Comparison of ENCODE assay signal across 28 cellular contexts in the genomic region with DNA sequence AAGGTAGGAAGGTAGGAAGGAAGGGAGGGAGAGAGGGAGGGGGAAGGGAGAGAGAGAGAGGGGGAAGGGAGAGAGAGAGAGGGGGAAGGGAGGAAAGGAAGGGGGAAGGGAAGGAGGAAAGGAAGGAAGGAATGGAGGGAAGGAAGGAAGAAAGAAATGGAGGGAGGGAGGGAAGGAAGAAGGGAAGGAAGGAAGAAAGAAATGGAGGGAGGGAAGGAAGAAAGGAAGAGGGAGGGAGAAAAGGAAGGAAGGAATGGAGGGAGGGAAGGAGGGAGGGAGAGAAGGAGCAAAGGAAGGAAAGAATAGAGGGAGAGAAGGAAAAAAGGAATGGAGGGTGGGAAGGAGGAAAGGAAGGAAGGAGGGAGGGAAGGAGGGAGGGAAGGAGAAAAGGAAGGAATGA.
"Had no signal": no experiment of that assay in that cellular context is flagged by ENCODE, and none has a peak within 500 bp of the region (broad histone marks: within the 10 kb centered on the region; RNA-seq: fewer than 3 reads in every experiment).

No MANE protein-coding gene starts in this region.

- H3K27me3 Mint-ChIP-seq: dendritic cell treated with granulocyte-macrophage colony-stimulating factor and Interleukin-4, amounts not matched to agents 40 ng/mL and 50 ng/mL, for 4 days; naive B cell had no signal

- H3K36me3 ChIP-seq: colonic mucosa, esophagus squamous epithelium, gastrocnemius medialis, heart right ventricle, left lung, lower lobe of right lung had no signal

- H3K27ac Mint-ChIP-seq: dendritic cell treated with granulocyte-macrophage colony-stimulating factor and Interleukin-4, amounts not matched to agents 40 ng/mL and 50 ng/mL, for 4 days; effector memory CD8-positive, alpha-beta T cell; endodermal cell; mesothelial cell of epicardium; naive B cell had no signal

- FAIRE-seq: endometrium, islet of Langerhans, keratinocyte had no signal

- ATAC-seq: effector memory CD8-positive, alpha-beta T cell; esophagus mucosa; gastrocnemius medialis; heart right ventricle; left cardiac atrium; left lung; left ventricle myocardium superior; lower lobe of right lung; mucosa of descending colon had no signal

- H3K4me3 Mint-ChIP-seq: dendritic cell treated with granulocyte-macrophage colony-stimulating factor and Interleukin-4, amounts not matched to agents 40 ng/mL and 50 ng/mL, for 4 days; effector memory CD8-positive, alpha-beta T cell; endodermal cell; mesothelial cell of epicardium; naive B cell had no signal

- H3K9me3 ChIP-seq: colonic mucosa, esophagus squamous epithelium, gastrocnemius medialis, lower lobe of right lung, mucosa of descending colon had no signal

- H3K27ac ChIP-seq: colonic mucosa, epithelial cell of prostate, esophagus squamous epithelium, gastrocnemius medialis, heart right ventricle, left lung, lower lobe of right lung had no signal

- H3K27me3 ChIP-seq: colonic mucosa, esophagus squamous epithelium, gastrocnemius medialis, left lung had no signal

- DNase-seq: colonic mucosa; cortex of kidney; effector CD8-positive, alpha-beta T cell; effector memory CD8-positive, alpha-beta T cell; endodermal cell; erythroblast; esophagus squamous epithelium; foreskin fibroblast; foreskin melanocyte; gastrocnemius medialis; glutamatergic neuron; head of caudate nucleus; heart right ventricle; hippocampal formation; left cardiac atrium; left lung; left ventricle myocardium superior; lower lobe of right lung; mesenchymal stem cell; mucosa of descending colon; naive B cell had no signal

- H3K36me3 Mint-ChIP-seq: mesothelial cell of epicardium had no signal

- H3K4me1 Mint-ChIP-seq: endodermal cell, mesothelial cell of epicardium, naive B cell had no signal

- H3K4me3 ChIP-seq: colonic mucosa, esophagus squamous epithelium, gastrocnemius medialis, heart right ventricle, left lung, lower lobe of right lung, mucosa of descending colon had no signal

- H3K4me1 ChIP-seq: colonic mucosa, esophagus squamous epithelium, gastrocnemius medialis, heart right ventricle, left lung, lower lobe of right lung had no signal
